ENCODE assay signal across 11 cellular contexts in the genomic region with DNA sequence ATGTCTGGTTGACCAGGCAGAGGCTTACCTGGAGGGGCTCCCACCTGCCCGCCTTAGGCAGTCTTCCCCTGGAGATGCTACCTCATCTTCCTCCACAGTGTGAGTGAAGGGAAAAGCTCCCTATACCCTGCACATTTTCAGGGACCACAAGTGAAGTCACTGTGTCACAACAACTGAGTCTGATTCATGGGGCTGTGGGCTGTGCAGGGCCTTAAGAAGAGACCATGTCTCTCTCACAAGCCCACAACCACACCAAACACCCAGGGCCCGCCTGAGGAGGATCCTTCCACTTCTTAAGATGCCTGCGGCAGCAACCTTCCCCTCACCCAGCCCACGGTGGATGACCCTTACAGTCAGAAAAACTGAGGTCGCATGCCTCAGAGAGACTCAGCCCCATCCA.
"Had no signal": no experiment of that assay in that cellular context is flagged by ENCODE, and none has a peak within 500 bp of the region (broad histone marks: within the 10 kb centered on the region; RNA-seq: fewer than 3 reads in every experiment).

No MANE protein-coding gene starts in this region.

- H3K4me1 ChIP-seq: left lung, prostate gland had no signal

- H3K27me3 ChIP-seq: gastroesophageal sphincter, heart right ventricle, left lung, right atrium auricular region, tibial artery had no signal

- H3K36me3 ChIP-seq: prostate gland had no signal

- H3K27me3 Mint-ChIP-seq: activated CD4-positive, alpha-beta memory T cell treated with anti-CD3 and anti-CD28 coated beads for 36 hours had no signal

- ATAC-seq: gastroesophageal sphincter, heart right ventricle, left lung had no signal

- H3K4me3 Mint-ChIP-seq: activated CD4-positive, alpha-beta memory T cell treated with anti-CD3 and anti-CD28 coated beads for 36 hours had no signal

- H3K9me3 Mint-ChIP-seq: activated CD4-positive, alpha-beta memory T cell treated with anti-CD3 and anti-CD28 coated beads for 36 hours had no signal

- H3K27ac Mint-ChIP-seq: activated CD4-positive, alpha-beta memory T cell treated with anti-CD3 and anti-CD28 coated beads for 36 hours had no signal

- DNase-seq: activated naive CD4-positive, alpha-beta T cell; aorta; heart right ventricle; left lung; SW 1271; tibial artery had no signal

- H3K27ac ChIP-seq: coronary artery, gastroesophageal sphincter, heart right ventricle, left lung, prostate gland, right atrium auricular region, tibial artery had no signal

- H3K9me3 ChIP-seq: gastroesophageal sphincter, heart right ventricle, left lung, prostate gland, right atrium auricular region, tibial artery had no signal

- H3K4me3 ChIP-seq: coronary artery, gastroesophageal sphincter, heart right ventricle, left lung, prostate gland, right atrium auricular region, tibial artery had no signal
